In genomic region chr11:124798991-124799383, GRCh38 we compare ENCODE assay signal across 8 cellular contexts. TPM values are rescaled to one million over a fixed set of nuclear protein-coding genes. Genes with fewer than 3 reads are reported as not detected.
A peak's percentile ranks its signal among the peaks of the same experiment; 100 is the strongest.
DNase-seq lines count a peak whose midpoint lies in the region; ATAC-seq, FAIRE-seq and TF ChIP-seq lines count a peak whose summit lies in the region.

No MANE protein-coding gene starts in this region.

- peaks cover 37% of the 10 kb centered on the region for H3K4me1 Mint-ChIP-seq in neural crest cell

- no peak overlapping the region for H2BK5ac ChIP-seq in H1 (ENCODE audit: low read depth, low read length)

- ATAC-seq in GM18498 (IDR thresholded peaks at IDR 0.05; ENCODE audit: unreplicated experiment) (peak; percentile 20), HG02884 (IDR thresholded peaks at IDR 0.05; ENCODE audit: unreplicated experiment) (peak; percentile 19)

- no peaks in the 10 kb centered on the region for H3K27me3 Mint-ChIP-seq in neural crest cell (ENCODE audit: low read depth)

- H2BK12ac ChIP-seq in H1 (ENCODE audit: low read depth, low read length): peak overlapping the region; percentile 93; the same call in 1 of the 2 replicates

- 10% methylated on average over 10 of the region's 10 CpGs; no CpG with 5 or more reads in 1 of the 2 experiments for WGBS in H1 (ENCODE audit: extremely low coverage in 1 of 2, insufficient coverage in 1 of 2, insufficient read length in 1 of 2, insufficient replicate concordance in 2 of 2, low coverage in 1 of 2, low lambda C conversion rate in 2 of 2, missing lambda C conversion rate in 1 of 2), 2 experiments

- peak overlapping the region; percentile 99; the same call in 1 of the 2 replicates for H4K8ac ChIP-seq in H1 (ENCODE audit: extremely low read depth, insufficient read depth, low read length)

- FAIRE-seq in H1 (lab: Jason Lieb, UNC): no peak

- H3K4me2 ChIP-seq in H1 (ENCODE audit: insufficient read depth in 1 of 2, low read depth in 2 of 2, low read length in 2 of 2): peak overlapping the region; percentile 89 to 97

- no peak overlapping the region for H3K56ac ChIP-seq in H1 (replicated peaks; ENCODE audit: insufficient read length, low read depth, low read length)

- H3K4me1 ChIP-seq in A673 (ENCODE audit: insufficient read depth, low read length, poor library complexity, severe bottlenecking) (peaks cover 37% of the 10 kb centered on the region), H1 (replicated peaks in 1 of 4; ENCODE audit: control insufficient read depth in 3 of 4, insufficient read depth in 4 of 4, low read length in 3 of 4) (peaks cover 0 to 11% (median under 1%) of the 10 kb centered on the region in 4 experiments; a peak in 3 of 7 replicates)

- no TSS peak for BruUV-seq in A673 (replicated peaks; lab: Mats Ljungman, UMichigan)

- no peak for TF ChIP-seq EP300 in H1 (IDR thresholded peaks at IDR 0.05; ENCODE audit: borderline replicate concordance in 1 of 2, low read depth in 2 of 2, low read length in 2 of 2)

- no peak overlapping the region for H2BK15ac ChIP-seq in H1 (ENCODE audit: low read length)

- intact Hi-C loops in A673 (cut with micrococcal nuclease; ENCODE audit: unreplicated experiment) (no loop called here), posterior vena cava (cut with DNase I) (loop anchor here in 1 of 2 donors (5.0 kb wide), 1 partner anchor 37 kb away; the partner anchor contains the start of gene ESAM)

- TF ChIP-seq CTCF in A673 (conservative IDR thresholded peaks at IDR 0.05; ENCODE audit: low read depth, low read length): no peak
- TF ChIP-seq CTCF in RWPE1 (conservative IDR thresholded peaks at IDR 0.05; ENCODE audit: low read depth): no peak
- TF ChIP-seq CTCF in H1 (IDR thresholded peaks at IDR 0.05; ENCODE audit: control extremely low read depth in 1 of 3, insufficient read depth in 1 of 3, low read depth in 1 of 3, low read length in 3 of 3): no peak
- TF ChIP-seq CTCF in neural crest cell (conservative IDR thresholded peaks at IDR 0.05): no peak

- H3K27ac Mint-ChIP-seq in neural crest cell (ENCODE audit: unreplicated experiment): peak overlapping the region; percentile 53

- H3K27me3 ChIP-seq in A673 (replicated peaks; ENCODE audit: insufficient read depth, low read depth, low read length, poor library complexity) (no peaks in the 10 kb centered on the region), H1 (replicated peaks in 1 of 4; ENCODE audit: control insufficient read depth in 3 of 4, extremely low read depth in 1 of 4, insufficient read depth in 3 of 4, low read length in 3 of 4) (no peaks in the 10 kb centered on the region)

- no peak for TF ChIP-seq RAD21 in H1 (IDR thresholded peaks at IDR 0.05 in 1 of 2, conservative IDR thresholded peaks at IDR 0.05 in 1 of 2; ENCODE audit: low read depth in 2 of 2, low read length in 2 of 2)

- peaks cover 3 to 12% of the 10 kb centered on the region in 2 experiments for H4K20me1 ChIP-seq in H1 (replicated peaks in 1 of 2; ENCODE audit: control insufficient read depth in 1 of 2, insufficient read depth in 2 of 2, low read length in 2 of 2)

- TF ChIP-seq POLR2A in H1 (IDR thresholded peaks at IDR 0.05; ENCODE audit: control extremely low read depth in 1 of 2, low read depth in 2 of 2, low read length in 2 of 2): no peak

- POLR2A ChIA-PET in A673 (lab: Charles Lee; ENCODE audit: low non-redundant PET) (interaction anchor here (0.6 to 0.8 kb wide), 3 partner anchors 197 to 1556 kb away, joined by 3 to 10 read pairs (median 5); no protein-coding TSS in a partner anchor), RWPE1 (lab: Yijun Ruan, JAX; ENCODE audit: low non-redundant PET) (no interaction called here), H1 (lab: Charles Lee; ENCODE audit: partially characterized antibody) (interaction anchor here (0.6 to 3.7 kb wide), 13 partner anchors 9 to 369 kb away, joined by 3 to 26 read pairs (median 4); partner anchors contain the start of genes ESAM, SIAE and SPA17)

- no peaks in the 10 kb centered on the region for H3K9me3 Mint-ChIP-seq in neural crest cell

- H2AK5ac ChIP-seq in H1 (ENCODE audit: low read depth, low read length): 0 out of 2 replicates have a peak overlapping the region, but pooled peaks have one; percentile 57

- no peak overlapping the region for H3K23ac ChIP-seq in H1 (ENCODE audit: insufficient read length)

- H3K4me3 ChIP-seq in A673 (ENCODE audit: low read depth, low read length, poor library complexity, severe bottlenecking) (peak overlapping the region; percentile 97), H1 (ENCODE audit: extremely low read depth in 1 of 4, insufficient read depth in 2 of 4, low read depth in 3 of 4, low read length in 4 of 4) (peak overlapping the region; percentile 70 to 86 (median 74))

- no peaks in the 10 kb centered on the region for H3K36me3 Mint-ChIP-seq in neural crest cell (ENCODE audit: low read depth)

- H3K18ac ChIP-seq in H1 (ENCODE audit: extremely low read depth, low read length): peak overlapping the region; percentile 80; the same call in 1 of the 2 replicates

- H4K91ac ChIP-seq in H1 (replicated peaks; ENCODE audit: insufficient read length, low read length): no peak overlapping the region

- peaks cover 3% of the 10 kb centered on the region for H3K79me1 ChIP-seq in H1 (ENCODE audit: low read depth, low read length)

- H2AFZ ChIP-seq in H1 (ENCODE audit: low read length): no peak overlapping the region

- H3K36me3 ChIP-seq in A673 (ENCODE audit: insufficient read depth, low read length, poor library complexity, severe bottlenecking) (no peaks in the 10 kb centered on the region), H1 (ENCODE audit: control insufficient read depth in 2 of 4, insufficient read depth in 4 of 4, low read length in 3 of 4) (no peaks in the 10 kb centered on the region)

- peak overlapping the region; percentile 88 for H3K4me3 Mint-ChIP-seq in neural crest cell

- H4K5ac ChIP-seq in H1 (ENCODE audit: insufficient read length, low read depth, low read length): no peak overlapping the region

- H2BK120ac ChIP-seq in H1 (replicated peaks; ENCODE audit: low read depth, low read length): no peak overlapping the region

- H3K9me3 ChIP-seq in A673 (ENCODE audit: low read depth, low read length, poor library complexity, severe bottlenecking) (no peaks in the 10 kb centered on the region), H1 (ENCODE audit: insufficient read depth in 2 of 2, low read depth in 1 of 2, low read length in 1 of 2) (no peaks in the 10 kb centered on the region)

- H3K27ac ChIP-seq in A673 (ENCODE audit: low read depth, low read length, poor library complexity, severe bottlenecking) (peak overlapping the region; percentile 99), RWPE1 (peak overlapping the region; percentile 91), H1 (ENCODE audit: low read depth, low read length) (peak overlapping the region; percentile 96; the same call in 1 of the 2 replicates)

- no peak overlapping the region for H3K4ac ChIP-seq in H1 (replicated peaks; ENCODE audit: insufficient read length, low read depth, low read length)

- peaks cover 18 to 59% of the 10 kb centered on the region in 2 experiments for H3K79me2 ChIP-seq in H1 (ENCODE audit: control insufficient read depth in 1 of 2, insufficient read depth in 2 of 2, low read length in 2 of 2)

- no peak overlapping the region for H3K14ac ChIP-seq in H1 (ENCODE audit: insufficient read length)

- H2BK20ac ChIP-seq in H1 (ENCODE audit: low read length): no peak overlapping the region

- H3K23me2 ChIP-seq in H1 (ENCODE audit: low read depth, low read length): peaks cover 3% of the 10 kb centered on the region; the same call in 1 of the 2 replicates

- DNase-seq in A673 (ENCODE audit: low spot score) (peak; percentile 50), RWPE1 (ENCODE audit: low spot score) (peak; percentile 25), H1 (ENCODE audit: low read depth in 1 of 2, low spot score in 2 of 2) (no peak), neural crest cell (ENCODE audit: low read depth, low spot score) (no peak), NCI-H2029 treated with DMSO at 0.1 percent for 48 hours (lab: John Stamatoyannopoulos, UW) (no peak), posterior vena cava (ENCODE audit: low spot score) (no peak)

- H3K9ac ChIP-seq in H1 (replicated peaks in 1 of 4; ENCODE audit: extremely low read depth in 1 of 4, low read depth in 3 of 4, low read length in 3 of 4): peak overlapping the region; percentile 59 to 98 (median 87)

- CTCF ChIA-PET in A673 (lab: Charles Lee) (interaction anchor here (0.6 to 1.1 kb wide), 3 partner anchors 39 to 191 kb away, joined by 3 to 9 read pairs (median 4); no protein-coding TSS in a partner anchor), RWPE1 (lab: Yijun Ruan, JAX) (interaction anchor here (1.4 to 2.6 kb wide), 3 partner anchors 36 to 41 kb away, joined by 3 to 16 read pairs (median 4); no protein-coding TSS in a partner anchor), H1 (lab: Charles Lee; ENCODE audit: partially characterized antibody) (interaction anchor here (0.8 to 7.6 kb wide), 19 partner anchors 11 to 383 kb away, joined by 3 to 108 read pairs (median 5); no protein-coding TSS in a partner anchor)

RNA-seq across cellular contexts. Expression of gene MSANTD2, which starts 1.2 kb away (rescaled TPM):
- total RNA-seq in A673 (2021): 31.4 and 33.3 TPM in 2 replicates
- 15.9 and 17.3 TPM in 2 replicates for total RNA-seq in H1 (2021; fragmentation: NEBNext Ultra II Directional; extraction: Animal tissue kit (Norgen Biotek cat#: 25700))
- polyA plus RNA-seq in H1 (2011; rRNA removed): 5.6 and 8.2 TPM in 2 replicates
- polyA plus RNA-seq in H1 (2011; cell fraction: cytosol; rRNA removed): 10.5 TPM
- 10.8 TPM for polyA plus RNA-seq in H1 (2011; cell fraction: nucleus; rRNA removed)
- polyA plus RNA-seq in H1 (2012, experiment 1 of 2): 8.2 to 13.3 TPM (median 10.5 TPM) in 4 replicates
- 5.9 TPM for polyA plus RNA-seq in H1 (2012, experiment 2 of 2)
- polyA plus RNA-seq in H1 (2013, experiment 1 of 2): 13.3 TPM
- 12.5 TPM for polyA plus RNA-seq in H1 (2013, experiment 2 of 2)
- 4.2 and 4.6 TPM in 2 replicates for polyA minus RNA-seq in H1 (2011; rRNA and poly(A)+ RNA removed)
- 9.2 TPM for polyA minus RNA-seq in H1 (2011; cell fraction: cytosol; rRNA and poly(A)+ RNA removed)
- 17.6 TPM for polyA minus RNA-seq in H1 (2011; cell fraction: nucleus; rRNA and poly(A)+ RNA removed)
- 28.7 and 29.0 TPM in 2 replicates for total RNA-seq in neural crest cell
- 10 to 100 TPM; 12.6 to 13.0 TPM for total RNA-seq in posterior vena cava

RNA-seq across cellular contexts. Expression of gene ESAM, which starts 36.9 kb away (rescaled TPM):
- total RNA-seq in A673 (2021) (1.2 and 1.5 TPM in 2 replicates), neural crest cell (0.96 and 1.1 TPM in 2 replicates), posterior vena cava (10 to 100 TPM; 71.5 to 76.9 TPM)
- total RNA-seq in H1 (2021; fragmentation: NEBNext Ultra II Directional; extraction: Animal tissue kit (Norgen Biotek cat#: 25700)): 0.17 TPM in 1 of 2 replicates, not detected in the other
- 0.09 and 0.19 TPM in 2 replicates for polyA plus RNA-seq in H1 (2011; rRNA removed)
- 0.21 TPM for polyA plus RNA-seq in H1 (2011; cell fraction: cytosol; rRNA removed)
- 0.91 TPM for polyA plus RNA-seq in H1 (2011; cell fraction: nucleus; rRNA removed)
- polyA plus RNA-seq in H1 (2012, experiment 1 of 2): 0.10 to 0.31 TPM (median 0.22 TPM) in 4 replicates
- 0.26 TPM for polyA plus RNA-seq in H1 (2012, experiment 2 of 2)
- 0.39 TPM for polyA plus RNA-seq in H1 (2013, experiment 1 of 2)
- polyA plus RNA-seq in H1 (2013, experiment 2 of 2): 0.26 TPM
- 0.32 TPM in 1 of 2 replicates, not detected in the other for polyA minus RNA-seq in H1 (2011; rRNA and poly(A)+ RNA removed)
- polyA minus RNA-seq in H1 (2011; cell fraction: cytosol; rRNA and poly(A)+ RNA removed): not detected
- not detected for polyA minus RNA-seq in H1 (2011; cell fraction: nucleus; rRNA and poly(A)+ RNA removed)

RNA-seq across cellular contexts. Expression of gene VSIG2, which starts 46.9 kb away (rescaled TPM):
- total RNA-seq in A673 (2021) (not detected in 2 replicates), neural crest cell (not detected in 2 replicates), posterior vena cava (1 to 10 TPM; 1.1 to 1.2 TPM)
- not detected in 2 replicates for total RNA-seq in H1 (2021; fragmentation: NEBNext Ultra II Directional; extraction: Animal tissue kit (Norgen Biotek cat#: 25700))
- 0.18 and 0.35 TPM in 2 replicates for polyA plus RNA-seq in H1 (2011; rRNA removed)
- polyA plus RNA-seq in H1 (2011; cell fraction: cytosol; rRNA removed): not detected
- not detected for polyA plus RNA-seq in H1 (2011; cell fraction: nucleus; rRNA removed)
- polyA plus RNA-seq in H1 (2012, experiment 1 of 2): 0.16 to 0.42 TPM (median 0.28 TPM) in 3 of 4 replicates, not detected in the other
- polyA plus RNA-seq in H1 (2012, experiment 2 of 2): 0.16 TPM
- polyA plus RNA-seq in H1 (2013, experiment 1 of 2): not detected
- not detected for polyA plus RNA-seq in H1 (2013, experiment 2 of 2)
- not detected in 2 replicates for polyA minus RNA-seq in H1 (2011; rRNA and poly(A)+ RNA removed)
- not detected for polyA minus RNA-seq in H1 (2011; cell fraction: cytosol; rRNA and poly(A)+ RNA removed)
- not detected for polyA minus RNA-seq in H1 (2011; cell fraction: nucleus; rRNA and poly(A)+ RNA removed)

RNA-seq across cellular contexts. Expression of gene NRGN, which starts 59.2 kb away (rescaled TPM):
- total RNA-seq in A673 (2021) (38.1 and 43.8 TPM in 2 replicates), neural crest cell (30.3 and 30.7 TPM in 2 replicates), posterior vena cava (1 to 10 TPM; 5.1 to 7.6 TPM)
- 0.60 and 0.75 TPM in 2 replicates for total RNA-seq in H1 (2021; fragmentation: NEBNext Ultra II Directional; extraction: Animal tissue kit (Norgen Biotek cat#: 25700))
- polyA plus RNA-seq in H1 (2011; rRNA removed): 1.0 and 1.5 TPM in 2 replicates
- polyA plus RNA-seq in H1 (2011; cell fraction: cytosol; rRNA removed): 0.54 TPM
- 1.7 TPM for polyA plus RNA-seq in H1 (2011; cell fraction: nucleus; rRNA removed)
- polyA plus RNA-seq in H1 (2012, experiment 1 of 2): 0.76 to 1.2 TPM (median 0.92 TPM) in 4 replicates
- 0.89 TPM for polyA plus RNA-seq in H1 (2012, experiment 2 of 2)
- polyA plus RNA-seq in H1 (2013, experiment 1 of 2): 1.2 TPM
- 0.83 TPM for polyA plus RNA-seq in H1 (2013, experiment 2 of 2)
- polyA minus RNA-seq in H1 (2011; rRNA and poly(A)+ RNA removed): 0.38 TPM in 1 of 2 replicates, not detected in the other
- not detected for polyA minus RNA-seq in H1 (2011; cell fraction: cytosol; rRNA and poly(A)+ RNA removed)
- not detected for polyA minus RNA-seq in H1 (2011; cell fraction: nucleus; rRNA and poly(A)+ RNA removed)

Comparison
In these comparisons a context has a peak if more than half of its experiments do, and no peak if none do; other contexts are left out.
1. DNase-seq: peak in A673 (single experiment) and RWPE1 (single experiment); none in H1 (0 of 2), neural crest cell (single experiment), NCI-H2029 treated with DMSO at 0.1 percent for 48 hours (single experiment) and posterior vena cava (single experiment).
2. RNA of gene ESAM, which starts 36.9 kb away (total RNA-seq): 71.5 to 76.9 TPM in posterior vena cava; 1.2 to 1.5 TPM in A673, 0.96 to 1.1 TPM in neural crest cell and 0.17 TPM in H1; every median in the first group is over 10 times any median in the second.
3. Peak in every context shown above with its lines, with median percentiles within 50 percentile points of each other: H3K27ac ChIP-seq.